1 cellular context compared by ENCODE assay signal in the genomic region with DNA sequence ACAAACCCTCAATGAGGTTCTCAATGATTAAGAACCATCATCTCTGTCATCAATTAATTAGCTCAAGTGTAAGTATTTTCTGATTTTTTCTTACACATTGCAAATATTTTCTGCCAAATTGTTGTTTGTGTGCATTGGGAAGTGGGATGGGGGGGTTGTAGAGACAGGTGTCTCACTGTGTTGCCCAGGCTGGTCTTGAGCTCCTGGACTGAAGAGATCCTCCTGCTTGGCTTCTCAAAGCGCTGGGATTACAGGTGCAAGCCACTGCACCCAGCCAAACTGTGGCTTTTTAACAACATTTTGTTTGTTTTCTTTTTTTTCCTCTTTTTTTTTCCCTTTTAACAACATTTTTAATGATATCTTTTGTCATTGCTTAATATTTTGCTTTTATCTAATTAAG.
TF ChIP-seq lines count a peak whose summit lies in the region.

No MANE protein-coding gene starts in this region.

TF ChIP-seq in HepG2, 621 proteins besides CTCF, POLR2A, EP300 and RAD21:
- TF ChIP-seq, protein P1, sequence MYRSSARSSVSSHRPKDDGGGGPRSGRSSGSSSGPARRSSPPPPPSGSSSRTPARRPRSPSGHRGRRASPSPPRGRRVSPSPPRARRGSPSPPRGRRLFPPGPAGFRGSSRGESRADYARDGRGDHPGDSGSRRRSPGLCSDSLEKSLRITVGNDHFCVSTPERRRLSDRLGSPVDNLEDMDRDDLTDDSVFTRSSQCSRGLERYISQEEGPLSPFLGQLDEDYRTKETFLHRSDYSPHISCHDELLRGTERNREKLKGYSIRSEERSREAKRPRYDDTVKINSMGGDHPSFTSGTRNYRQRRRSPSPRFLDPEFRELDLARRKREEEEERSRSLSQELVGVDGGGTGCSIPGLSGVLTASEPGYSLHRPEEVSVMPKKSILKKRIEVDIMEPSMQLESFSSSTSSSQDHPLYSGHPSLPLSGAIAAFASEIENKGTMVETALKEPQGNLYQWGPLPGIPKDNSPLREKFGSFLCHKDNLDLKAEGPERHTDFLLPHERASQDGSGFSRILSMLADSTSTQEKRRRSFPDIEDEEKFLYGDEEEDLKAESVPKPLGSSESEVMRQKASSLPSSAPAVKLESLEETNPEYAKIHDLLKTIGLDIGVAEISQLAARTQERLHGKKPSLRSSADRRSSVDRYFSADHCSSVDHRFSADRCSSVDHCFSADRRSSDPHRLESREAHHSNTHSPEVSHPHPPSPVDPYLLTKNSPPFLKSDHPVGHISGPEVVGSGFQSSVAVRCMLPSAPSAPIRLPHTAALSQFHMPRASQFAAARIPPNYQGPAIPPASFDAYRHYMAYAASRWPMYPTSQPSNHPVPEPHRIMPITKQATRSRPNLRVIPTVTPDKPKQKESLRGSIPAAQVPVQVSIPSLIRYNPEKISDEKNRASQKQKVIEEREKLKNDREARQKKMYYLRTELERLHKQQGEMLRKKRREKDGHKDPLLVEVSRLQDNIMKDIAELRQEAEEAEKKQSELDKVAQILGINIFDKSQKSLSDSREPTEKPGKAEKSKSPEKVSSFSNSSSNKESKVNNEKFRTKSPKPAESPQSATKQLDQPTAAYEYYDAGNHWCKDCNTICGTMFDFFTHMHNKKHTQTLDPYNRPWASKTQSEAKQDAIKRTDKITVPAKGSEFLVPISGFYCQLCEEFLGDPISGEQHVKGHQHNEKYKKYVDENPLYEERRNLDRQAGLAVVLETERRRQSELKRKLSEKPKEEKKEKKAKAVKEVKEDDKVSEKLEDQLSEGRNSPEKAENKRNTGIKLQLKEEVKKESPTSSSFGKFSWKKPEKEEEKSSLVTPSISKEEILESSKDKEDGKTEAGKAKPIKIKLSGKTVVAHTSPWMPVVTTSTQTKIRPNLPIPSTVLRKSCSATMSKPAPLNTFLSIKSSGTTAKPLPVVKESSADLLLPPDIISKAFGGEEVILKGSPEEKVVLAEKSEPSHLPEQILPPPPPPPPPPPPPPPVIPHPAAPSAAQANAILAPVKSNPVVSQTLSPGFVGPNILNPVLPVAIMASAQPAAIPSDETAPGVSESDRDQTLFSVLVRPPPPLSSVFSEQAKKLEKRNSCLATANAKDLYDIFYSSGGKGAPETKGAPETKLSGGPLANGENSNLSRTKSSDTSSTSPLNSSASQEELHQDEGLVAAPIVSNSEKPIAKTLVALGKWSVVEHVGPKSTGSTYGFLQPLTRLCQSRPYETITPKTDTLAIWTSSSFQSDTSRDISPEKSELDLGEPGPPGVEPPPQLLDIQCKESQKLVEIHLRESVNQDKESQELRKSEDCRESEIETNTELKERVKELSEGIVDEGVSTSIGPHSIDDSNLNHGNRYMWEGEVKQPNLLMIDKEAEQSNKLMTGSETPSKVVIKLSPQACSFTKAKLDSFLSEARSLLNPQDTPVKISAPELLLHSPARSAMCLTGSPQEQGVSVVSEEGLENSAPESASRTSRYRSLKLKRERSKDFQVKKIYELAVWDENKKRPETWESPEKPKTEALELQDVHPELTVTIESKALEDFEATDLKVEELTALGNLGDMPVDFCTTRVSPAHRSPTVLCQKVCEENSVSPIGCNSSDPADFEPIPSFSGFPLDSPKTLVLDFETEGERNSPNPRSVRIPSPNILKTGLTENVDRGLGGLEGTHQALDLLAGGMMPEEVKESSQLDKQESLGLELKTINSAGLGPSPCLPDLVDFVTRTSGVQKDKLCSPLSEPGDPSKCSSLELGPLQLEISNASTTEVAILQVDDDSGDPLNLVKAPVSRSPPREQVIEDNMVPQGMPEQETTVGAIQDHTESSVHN (CRISPR knock-in tag; IDR thresholded peaks at IDR 0.05) = no peak
- peak; percentile 63; the same call in 1 of the 2 replicates for TF ChIP-seq ZNF121 (CRISPR knock-in tag; IDR thresholded peaks at IDR 0.05)
- TF ChIP-seq ZNF296 (CRISPR knock-in tag; conservative IDR thresholded peaks at IDR 0.05) = no peak
- TF ChIP-seq, protein P2, sequence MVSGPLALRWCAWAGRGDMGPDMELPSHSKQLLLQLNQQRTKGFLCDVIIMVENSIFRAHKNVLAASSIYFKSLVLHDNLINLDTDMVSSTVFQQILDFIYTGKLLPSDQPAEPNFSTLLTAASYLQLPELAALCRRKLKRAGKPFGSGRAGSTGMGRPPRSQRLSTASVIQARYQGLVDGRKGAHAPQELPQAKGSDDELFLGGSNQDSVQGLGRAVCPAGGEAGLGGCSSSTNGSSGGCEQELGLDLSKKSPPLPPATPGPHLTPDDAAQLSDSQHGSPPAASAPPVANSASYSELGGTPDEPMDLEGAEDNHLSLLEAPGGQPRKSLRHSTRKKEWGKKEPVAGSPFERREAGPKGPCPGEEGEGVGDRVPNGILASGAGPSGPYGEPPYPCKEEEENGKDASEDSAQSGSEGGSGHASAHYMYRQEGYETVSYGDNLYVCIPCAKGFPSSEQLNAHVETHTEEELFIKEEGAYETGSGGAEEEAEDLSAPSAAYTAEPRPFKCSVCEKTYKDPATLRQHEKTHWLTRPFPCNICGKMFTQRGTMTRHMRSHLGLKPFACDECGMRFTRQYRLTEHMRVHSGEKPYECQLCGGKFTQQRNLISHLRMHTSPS (CRISPR knock-in tag; IDR thresholded peaks at IDR 0.05; ENCODE audit: low read depth) = no peak
TF ChIP-seq in HepG2: peak in this region for 1.
